Comparison of ENCODE assay signal across 25 cellular contexts in genomic region chr21:46537026-46537425, GRCh38.
A peak's percentile ranks its signal among the peaks of the same experiment; 100 is the strongest.
DNase-seq lines count a peak whose midpoint lies in the region; ATAC-seq and TF ChIP-seq lines count a peak whose summit lies in the region.
"Had no signal": no experiment of that assay in that cellular context is flagged by ENCODE, and none has a peak within 500 bp of the region (broad histone marks: within the 10 kb centered on the region; RNA-seq: fewer than 3 reads in every experiment).

No MANE protein-coding gene starts in this region.

- no peak for DNase-seq in activated naive CD8-positive, alpha-beta T cell treated with anti-CD3 and anti-CD28 coated beads for 36 hours
- DNase-seq in PC-3 (peak; percentile 46), immature natural killer cell (peak in 2 of 3 donors; percentile 49), hypothalamus (lab: John Stamatoyannopoulos, UW) (no peak), hepatocyte (ENCODE audit: low spot score) (no peak)
- DNase-seq: AML-193, Calu3, DMS79 treated with DMSO at 0.1 percent for 48 hours, GF-D8, Karpas-422, NCI-H1092, NCI-H1417 treated with DMSO at 0.1 percent for 48 hours, NCI-H1694 treated with DMSO at 0.1 percent for 48 hours, NCI-H2081, NCI-H2227 treated with DMSO at 0.1 percent for 48 hours, NCI-H526 treated with DMSO at 0.1 percent for 48 hours, Right ventricle myocardium superior, RPMI8226 had no signal

- H3K27ac ChIP-seq in PC-3 (ENCODE audit: low read length) (no peak overlapping the region), hepatocyte (no peak overlapping the region)
- H3K27ac ChIP-seq: A549; BLaER1 treated with 17β-estradiol and CSF1 and Interleukin-3, amounts not matched to agents 10 nM and 100 nM; SJSA1 had no signal

- CTCF ChIA-PET in PC-3 (lab: Charles Lee) = no interaction called here

- ATAC-seq in PC-3 (peak; percentile 54), HG03460 (IDR thresholded peaks at IDR 0.05; ENCODE audit: unreplicated experiment) (no peak)
- ATAC-seq: A549, HCT116, HepG2 had no signal

- H3K9me3 ChIP-seq in PC-3 (ENCODE audit: low read length) = no peaks in the 10 kb centered on the region
- H3K9me3 ChIP-seq in hepatocyte (ENCODE audit: low read depth) = no peaks in the 10 kb centered on the region
- H3K9me3 ChIP-seq: A549; BLaER1 treated with 17β-estradiol and CSF1 and Interleukin-3, amounts not matched to agents 10 nM and 100 nM; SJSA1 had no signal

- peak overlapping the region; percentile 86 for H3K27ac Mint-ChIP-seq in activated naive CD8-positive, alpha-beta T cell
- H3K27ac Mint-ChIP-seq in activated naive CD8-positive, alpha-beta T cell treated with anti-CD3 and anti-CD28 coated beads for 36 hours = no peak overlapping the region
- H3K27ac Mint-ChIP-seq in immature natural killer cell = peak overlapping the region in 5 of 6 donors; percentile 29 to 99 (median 98)

- H3F3A ChIP-seq in PC-3 (ENCODE audit: low read length, unreplicated experiment) = no peaks in the 10 kb centered on the region

- no peaks in the 10 kb centered on the region for H3K79me2 ChIP-seq in PC-3 (ENCODE audit: low read length)
- H3K79me2 ChIP-seq in hepatocyte = no peaks in the 10 kb centered on the region

- H3K36me3 Mint-ChIP-seq in activated naive CD8-positive, alpha-beta T cell = peaks cover 15% of the 10 kb centered on the region
- peaks cover 12% of the 10 kb centered on the region for H3K36me3 Mint-ChIP-seq in activated naive CD8-positive, alpha-beta T cell treated with anti-CD3 and anti-CD28 coated beads for 36 hours
- H3K36me3 Mint-ChIP-seq in immature natural killer cell = peaks cover 44 to 80% (median 64%) of the 10 kb centered on the region in 3 donors

- no peak overlapping the region for H3K4me2 ChIP-seq in PC-3 (ENCODE audit: low read length)
- no peak overlapping the region for H3K4me2 ChIP-seq in hepatocyte
- H3K4me2 ChIP-seq: A549; BLaER1 treated with 17β-estradiol and CSF1 and Interleukin-3, amounts not matched to agents 10 nM and 100 nM had no signal

- H3K4me3 ChIP-seq in PC-3 (ENCODE audit: low read length) = no peak overlapping the region
- H3K4me3 ChIP-seq in hepatocyte = no peak overlapping the region
- H3K4me3 ChIP-seq: A549; BLaER1 treated with 17β-estradiol and CSF1 and Interleukin-3, amounts not matched to agents 10 nM and 100 nM; SJSA1 had no signal

- H3K4me1 ChIP-seq in PC-3 (ENCODE audit: insufficient read depth, low read length) (peaks cover 16% of the 10 kb centered on the region), hepatocyte (ENCODE audit: insufficient read depth) (no peaks in the 10 kb centered on the region)
- H3K4me1 ChIP-seq: A549, SJSA1 had no signal

- H3K9me2 ChIP-seq in PC-3 (replicated peaks; ENCODE audit: low read length) (no peaks in the 10 kb centered on the region), hepatocyte (replicated peaks; ENCODE audit: insufficient read depth) (no peaks in the 10 kb centered on the region)

- H3K9me3 Mint-ChIP-seq in activated naive CD8-positive, alpha-beta T cell (ENCODE audit: low read depth) = no peaks in the 10 kb centered on the region
- H3K9me3 Mint-ChIP-seq in activated naive CD8-positive, alpha-beta T cell treated with anti-CD3 and anti-CD28 coated beads for 36 hours = no peaks in the 10 kb centered on the region
- no peaks in the 10 kb centered on the region for H3K9me3 Mint-ChIP-seq in immature natural killer cell

- H3K27me3 ChIP-seq in PC-3 (ENCODE audit: low read length) = no peaks in the 10 kb centered on the region
- no peaks in the 10 kb centered on the region for H3K27me3 ChIP-seq in hepatocyte
- H3K27me3 ChIP-seq: BLaER1 treated with 17β-estradiol and CSF1 and Interleukin-3, amounts not matched to agents 10 nM and 100 nM; SJSA1 had no signal

- H3K4me3 Mint-ChIP-seq in activated naive CD8-positive, alpha-beta T cell = no peak overlapping the region
- no peak overlapping the region for H3K4me3 Mint-ChIP-seq in activated naive CD8-positive, alpha-beta T cell treated with anti-CD3 and anti-CD28 coated beads for 36 hours
- peak overlapping the region in 3 of 5 donors; percentile 67 to 79 (median 77) for H3K4me3 Mint-ChIP-seq in immature natural killer cell

- POLR2A ChIA-PET in PC-3 (lab: Charles Lee; ENCODE audit: unreplicated experiment) = no interaction called here

- no peak for TF ChIP-seq CTCF in PC-3 (conservative IDR thresholded peaks at IDR 0.05; ENCODE audit: low read depth, low read length)
- no peak for TF ChIP-seq CTCF in hepatocyte (IDR thresholded peaks at IDR 0.05; ENCODE audit: poor library complexity)

- 88% methylated on average over 6 of the region's 6 CpGs for WGBS in hepatocyte (ENCODE audit: low lambda C conversion rate, missing lambda C conversion rate)

- BruUV-seq in PC-3 (replicated peaks; lab: Mats Ljungman, UMichigan) = no TSS peak

- H3K27me3 Mint-ChIP-seq in activated naive CD8-positive, alpha-beta T cell = no peaks in the 10 kb centered on the region
- no peaks in the 10 kb centered on the region for H3K27me3 Mint-ChIP-seq in activated naive CD8-positive, alpha-beta T cell treated with anti-CD3 and anti-CD28 coated beads for 36 hours
- peaks cover 0 to 46% (median 20%) of the 10 kb centered on the region in 3 donors for H3K27me3 Mint-ChIP-seq in immature natural killer cell (ENCODE audit: low read depth in 3 of 3)

- intact Hi-C loops in PC-3 (cut with micrococcal nuclease) = no loop called here

- H2AFZ ChIP-seq in PC-3 (ENCODE audit: low read length) = no peak overlapping the region
- H2AFZ ChIP-seq in hepatocyte = no peak overlapping the region

- H4K20me1 ChIP-seq in PC-3 (ENCODE audit: low read length) (no peaks in the 10 kb centered on the region), hepatocyte (ENCODE audit: insufficient read depth, poor library complexity, severe bottlenecking) (no peaks in the 10 kb centered on the region)

- H3K36me3 ChIP-seq in PC-3 (ENCODE audit: low read depth, low read length) = peaks cover 27% of the 10 kb centered on the region
- H3K36me3 ChIP-seq in hepatocyte (replicated peaks; ENCODE audit: insufficient read depth, low read depth) = no peaks in the 10 kb centered on the region

- peaks cover 79% of the 10 kb centered on the region for H3K4me1 Mint-ChIP-seq in activated naive CD8-positive, alpha-beta T cell (ENCODE audit: low read depth)
- H3K4me1 Mint-ChIP-seq in activated naive CD8-positive, alpha-beta T cell treated with anti-CD3 and anti-CD28 coated beads for 36 hours = peaks cover 11% of the 10 kb centered on the region
- H3K4me1 Mint-ChIP-seq in immature natural killer cell = peaks cover 2 to 97% of the 10 kb centered on the region in 2 donors

- no peak overlapping the region for H3K9ac ChIP-seq in PC-3 (ENCODE audit: low read length)
- H3K9ac ChIP-seq: BLaER1 treated with 17β-estradiol and CSF1 and Interleukin-3, amounts not matched to agents 10 nM and 100 nM had no signal

Comparison
In these comparisons a context has a peak if more than half of its experiments do, and no peak if none do; other contexts are left out.
1. H3K4me3 Mint-ChIP-seq: peak in immature natural killer cell (3 of 5); none in activated naive CD8-positive, alpha-beta T cell (single experiment) and activated naive CD8-positive, alpha-beta T cell treated with anti-CD3 and anti-CD28 coated beads for 36 hours (single experiment).
2. DNase-seq: peak in PC-3 (single experiment) and immature natural killer cell (2 of 3); none in activated naive CD8-positive, alpha-beta T cell treated with anti-CD3 and anti-CD28 coated beads for 36 hours (single experiment), hypothalamus (0 of 51) and hepatocyte (single experiment).